8 cellular contexts compared by ENCODE assay signal in genomic region chr2:20291106-20291564, GRCh38. TPM values are rescaled to one million over a fixed set of nuclear protein-coding genes. Genes with fewer than 3 reads are reported as not detected.
DNase-seq lines count a peak whose midpoint lies in the region; ATAC-seq and FAIRE-seq lines count a peak whose summit lies in the region.

No MANE protein-coding gene starts in this region.

- no peak overlapping the region for H4K91ac ChIP-seq in mesenchymal stem cell (ENCODE audit: low read length)

- no peak overlapping the region for H3K14ac ChIP-seq in mesenchymal stem cell (ENCODE audit: low read length in 2 of 2)

- DNase-seq in COLO829 (ENCODE audit: low spot score), result peak; percentile 89
- DNase-seq in KBM-7, result peak; percentile 75
- peak; percentile 44 for DNase-seq in SKM-1 (lab: John Stamatoyannopoulos, UW; ENCODE audit: unreplicated experiment)
- peak; percentile 87 for DNase-seq in mesenchymal stem cell
- no peak for DNase-seq in effector memory CD4-positive, alpha-beta T cell

- no peaks in the 10 kb centered on the region for H3K27me3 ChIP-seq in mesenchymal stem cell (ENCODE audit: control insufficient read depth in 1 of 2, insufficient read depth in 1 of 2, low read length in 2 of 2)
- H3K27me3 ChIP-seq in effector memory CD4-positive, alpha-beta T cell (replicated peaks; ENCODE audit: control insufficient read depth, insufficient read depth, low read length, poor library complexity, severe bottlenecking), result no peaks in the 10 kb centered on the region

- no peak overlapping the region for H3K23ac ChIP-seq in mesenchymal stem cell (ENCODE audit: low read length in 2 of 2)

- H3K36me3 ChIP-seq in mesenchymal stem cell (ENCODE audit: control insufficient read depth in 1 of 2, insufficient read depth in 2 of 2, low read depth in 1 of 2, low read length in 2 of 2), result peaks cover 14 to 70% of the 10 kb centered on the region in 2 experiments
- H3K36me3 ChIP-seq in effector memory CD4-positive, alpha-beta T cell (ENCODE audit: control insufficient read depth, insufficient read depth, low read length), result peaks cover 41% of the 10 kb centered on the region

- H2BK5ac ChIP-seq in mesenchymal stem cell (ENCODE audit: low read depth, low read length, poor library complexity, severe bottlenecking), result no peak overlapping the region

- peak; percentile 64 for FAIRE-seq in endometrium (lab: Jason Lieb, UNC)

- 81% methylated on average over 7 of the region's 7 CpGs for WGBS in mesenchymal stem cell

- peak overlapping the region; percentile 44 for H3K27ac ChIP-seq in mesenchymal stem cell (ENCODE audit: low read length, poor library complexity, severe bottlenecking)
- no peak overlapping the region for H3K27ac ChIP-seq in effector memory CD4-positive, alpha-beta T cell (ENCODE audit: insufficient read depth, low read length, poor library complexity, severe bottlenecking)

- no peak overlapping the region for H4K8ac ChIP-seq in mesenchymal stem cell (ENCODE audit: low read length)

- ATAC-seq in GM18909 (IDR thresholded peaks at IDR 0.05; ENCODE audit: poor library complexity, unreplicated experiment), result peak; percentile 59
- no peak for ATAC-seq in HG03097 (IDR thresholded peaks at IDR 0.05; ENCODE audit: low FRiP score, unreplicated experiment)

- H3K4me3 ChIP-seq in mesenchymal stem cell (ENCODE audit: insufficient read depth in 1 of 2, low read depth in 1 of 2, low read length in 2 of 2), result no peak overlapping the region
- no peak overlapping the region for H3K4me3 ChIP-seq in effector memory CD4-positive, alpha-beta T cell (ENCODE audit: insufficient read depth, low read depth, low read length, poor library complexity, severe bottlenecking)

- in situ Hi-C loops in KBM-7 (cut with MboI; ENCODE audit: low pct_unique_long_range_greater_than_20kb, low sequenced_read_pairs), result no loop called here

- no peak overlapping the region for H2AFZ ChIP-seq in mesenchymal stem cell (ENCODE audit: low read depth, low read length)

- H2BK12ac ChIP-seq in mesenchymal stem cell (ENCODE audit: low read length in 2 of 2), result no peak overlapping the region

- no peak overlapping the region for H2AK5ac ChIP-seq in mesenchymal stem cell (ENCODE audit: low read length, severe bottlenecking)

- peaks cover 8% of the 10 kb centered on the region for H3K79me1 ChIP-seq in mesenchymal stem cell (replicated peaks; ENCODE audit: low read length, poor library complexity, severe bottlenecking)

- peaks cover 3% of the 10 kb centered on the region for H3K4me1 ChIP-seq in mesenchymal stem cell (ENCODE audit: control insufficient read depth, insufficient read depth, low read depth, low read length)
- no peaks in the 10 kb centered on the region for H3K4me1 ChIP-seq in effector memory CD4-positive, alpha-beta T cell (ENCODE audit: control insufficient read depth, insufficient read depth, low read length, poor library complexity, severe bottlenecking)

- H2BK15ac ChIP-seq in mesenchymal stem cell (ENCODE audit: low read depth, poor library complexity, severe bottlenecking), result no peak overlapping the region

- H3K4ac ChIP-seq in mesenchymal stem cell (ENCODE audit: low read depth in 1 of 2, low read length in 2 of 2), result no peak overlapping the region

- no peak overlapping the region for H2BK120ac ChIP-seq in mesenchymal stem cell (ENCODE audit: low read depth, low read length)

- H3K9ac ChIP-seq in mesenchymal stem cell (ENCODE audit: low read length), result peak overlapping the region; percentile 58

- no peak overlapping the region for H3K18ac ChIP-seq in mesenchymal stem cell (ENCODE audit: low read depth in 1 of 2, low read length in 2 of 2)

- no peak overlapping the region for H3K4me2 ChIP-seq in mesenchymal stem cell (ENCODE audit: low read length, poor library complexity, severe bottlenecking)

- H3K9me3 ChIP-seq in mesenchymal stem cell (ENCODE audit: control insufficient read depth, low read length), result no peaks in the 10 kb centered on the region
- H3K9me3 ChIP-seq in effector memory CD4-positive, alpha-beta T cell (ENCODE audit: control insufficient read depth, low read length), result no peaks in the 10 kb centered on the region

RNA-seq across cellular contexts. Expression of gene PUM2, which starts 59.5 kb away (rescaled TPM):
- 23.4 TPM for polyA plus RNA-seq in mesenchymal stem cell (2013, experiment 1 of 2)
- 23.8 TPM for polyA plus RNA-seq in mesenchymal stem cell (2013, experiment 2 of 2)

Comparison
In these comparisons a context has a peak if more than half of its experiments do, and no peak if none do; other contexts are left out.
1. DNase-seq: peak in COLO829 (single experiment), KBM-7 (single experiment), SKM-1 (single experiment) and mesenchymal stem cell (single experiment); none in effector memory CD4-positive, alpha-beta T cell (0 of 3).